ENCODE assay signal across 7 cellular contexts in the genomic region with DNA sequence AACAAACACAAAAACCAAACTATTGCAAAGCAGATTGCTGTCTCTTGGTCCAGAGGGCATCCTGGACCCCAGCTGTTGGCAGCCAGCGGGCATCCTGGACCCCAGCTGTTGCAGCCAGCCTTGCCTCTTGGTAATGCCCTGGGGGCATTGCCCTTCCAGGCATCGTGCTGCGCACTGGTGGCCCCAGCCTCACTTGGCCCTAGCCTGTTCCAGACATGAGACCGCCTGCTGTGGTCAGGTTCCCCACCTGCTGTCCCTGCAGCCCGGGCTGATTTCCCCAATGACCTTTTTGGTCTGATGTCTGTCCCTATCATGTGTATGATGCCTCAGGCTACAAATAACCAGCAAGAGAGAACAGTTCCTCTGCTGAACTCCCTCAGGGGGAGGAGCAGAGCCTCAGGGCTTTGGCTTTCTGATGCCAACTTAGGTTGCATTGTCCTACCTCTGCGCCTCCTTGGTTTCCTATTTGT. TPM values are rescaled to one million over a fixed set of nuclear protein-coding genes. Genes with fewer than 3 reads are reported as not detected.
DNase-seq lines count a peak whose midpoint lies in the region; ATAC-seq, FAIRE-seq and TF ChIP-seq lines count a peak whose summit lies in the region.

No MANE protein-coding gene starts in this region.

- H3K9ac ChIP-seq in MM.1S (ENCODE audit: low read length): no peak overlapping the region

- peaks cover 23% of the 10 kb centered on the region for H3K9me3 Mint-ChIP-seq in glutamatergic neuron (ENCODE audit: unreplicated experiment)

- H3K9me3 ChIP-seq in Panc1 (ENCODE audit: control insufficient read depth, insufficient read depth, low read depth, low read length) (no peaks in the 10 kb centered on the region), MM.1S (replicated peaks; ENCODE audit: insufficient read depth, low read length) (no peaks in the 10 kb centered on the region)

- in situ Hi-C loops in Panc1 (cut with HindIII; ENCODE audit: low pct_unique_long_range_greater_than_20kb, low sequenced_read_pairs): no loop called here

- no peak for TF ChIP-seq POLR2A in GM12891 (IDR thresholded peaks at IDR 0.05; ENCODE audit: low read depth, low read length)

- CTCF ChIA-PET in Panc1 (lab: Charles Lee): interaction anchor here (0.7 kb wide), 1 partner anchor 122 kb away, joined by 3 read pairs; no protein-coding TSS in a partner anchor

- H3K4me1 ChIP-seq in Panc1 (ENCODE audit: control insufficient read depth, insufficient read depth, low read length) (peaks cover 72% of the 10 kb centered on the region), MM.1S (ENCODE audit: low read length) (no peaks in the 10 kb centered on the region)

- H3K36me3 Mint-ChIP-seq in glutamatergic neuron (ENCODE audit: unreplicated experiment): peaks cover 3% of the 10 kb centered on the region

- H3K27ac Mint-ChIP-seq in glutamatergic neuron (ENCODE audit: unreplicated experiment): peak overlapping the region; percentile 99

- FAIRE-seq in GM12891 (lab: Jason Lieb, UNC) (no peak), RCC 7860 (lab: Jason Lieb, UNC) (no peak)

- H3K27me3 Mint-ChIP-seq in glutamatergic neuron (ENCODE audit: unreplicated experiment): peaks cover 12% of the 10 kb centered on the region

- 0 out of 4 replicates have a peak overlapping the region, but pooled peaks of 1 of the 2 experiments have one; percentile 1 for H3K4me3 ChIP-seq in Panc1 (ENCODE audit: low read depth in 2 of 2, low read length in 2 of 2)
- no peak overlapping the region for H3K4me3 ChIP-seq in skin epidermis
- H3K4me3 ChIP-seq in MM.1S (ENCODE audit: low read length): no peak overlapping the region

- H3K4me1 Mint-ChIP-seq in glutamatergic neuron (ENCODE audit: low read depth, unreplicated experiment): peaks cover 43% of the 10 kb centered on the region

- no peak for DNase-seq in GM12891 (ENCODE audit: insufficient read length, low spot score)
- no peak for DNase-seq in Panc1 (ENCODE audit: low read depth, low spot score)
- peak; percentile 63 for DNase-seq in glutamatergic neuron
- DNase-seq in T-helper 9 cell: no peak
- DNase-seq in MM.1S: no peak
- no peak for DNase-seq in RCC 7860 (ENCODE audit: low spot score)

- ATAC-seq in Panc1: no peak

- no peaks in the 10 kb centered on the region; the same call in 1 of the 2 replicates for H4K20me1 ChIP-seq in MM.1S (ENCODE audit: insufficient read depth, low read length)

- no peak overlapping the region for H3K4me2 ChIP-seq in MM.1S (ENCODE audit: low read depth, low read length)

- no peaks in the 10 kb centered on the region for H3K36me3 ChIP-seq in Panc1 (ENCODE audit: control insufficient read depth, insufficient read depth, low read length)
- no peaks in the 10 kb centered on the region for H3K36me3 ChIP-seq in MM.1S (replicated peaks; ENCODE audit: insufficient read depth, low read length)

- no TSS peak for BruUV-seq in Panc1 (replicated peaks; lab: Mats Ljungman, UMichigan)

- no peak overlapping the region for H2AFZ ChIP-seq in MM.1S (ENCODE audit: low read length)

- TF ChIP-seq CTCF in Panc1 (IDR thresholded peaks at IDR 0.05) (no peak), glutamatergic neuron (IDR thresholded peaks at IDR 0.05; ENCODE audit: partially characterized antibody, unreplicated experiment) (no peak), MM.1S (IDR thresholded peaks at IDR 0.05; ENCODE audit: low read length) (no peak)

- H3K79me2 ChIP-seq in MM.1S (ENCODE audit: low read length): peaks cover 85% of the 10 kb centered on the region

- POLR2A ChIA-PET in Panc1 (lab: Charles Lee): interaction anchor here (0.6 kb wide), 1 partner anchor 16 kb away, joined by 3 read pairs; no protein-coding TSS in a partner anchor

- H3K27me3 ChIP-seq in Panc1 (ENCODE audit: control insufficient read depth, insufficient read depth, low read length) (no peaks in the 10 kb centered on the region), MM.1S (replicated peaks; ENCODE audit: insufficient read depth, low read length) (no peaks in the 10 kb centered on the region)

- H3K27ac ChIP-seq in Panc1 (ENCODE audit: low read length) (peak overlapping the region; percentile 96), skin epidermis (peak overlapping the region in 17 of 21 experiments; percentile 4 to 79 (median 65)), MM.1S (ENCODE audit: low read length) (no peak overlapping the region)

- intact Hi-C loops in Panc1 (cut with micrococcal nuclease; ENCODE audit: unreplicated experiment): no loop called here

- H3K9me2 ChIP-seq in MM.1S (replicated peaks; ENCODE audit: insufficient read depth, low read length): no peaks in the 10 kb centered on the region

- H3K4me3 Mint-ChIP-seq in glutamatergic neuron (ENCODE audit: unreplicated experiment): peak overlapping the region; percentile 79

- no peaks in the 10 kb centered on the region for H3F3A ChIP-seq in MM.1S (ENCODE audit: insufficient read depth, low read length)

TF ChIP-seq in GM12891, 5 proteins besides CTCF, POLR2A, EP300 and RAD21:
- TF ChIP-seq SPI1 (IDR thresholded peaks at IDR 0.05; ENCODE audit: low read depth, low read length) (0 out of 2 replicates have a peak, but pooled peaks have one; percentile 34), PAX5 (IDR thresholded peaks at IDR 0.05; ENCODE audit: insufficient read depth, low read length, severe bottlenecking) (no peak)
TF ChIP-seq in GM12891: peak in this region for 1.

RNA-seq across cellular contexts. Expression of gene MLXIP, which starts 20.8 kb away (rescaled TPM):
- polyA plus RNA-seq in GM12891 (2012; ENCODE audit: low read depth, missing spikeins): 4.6 TPM
- total RNA-seq in Panc1 (2021; ENCODE audit: unreplicated experiment) (124 TPM), glutamatergic neuron (ENCODE audit: unreplicated experiment) (120 TPM)
- polyA plus RNA-seq in Panc1 (2012; ENCODE audit: insufficient read length): 115 TPM
